16 cellular contexts compared by ENCODE assay signal in genomic region chr1:207813946-207814345, GRCh38.
DNase-seq lines count a peak whose midpoint lies in the region; ATAC-seq, FAIRE-seq and TF ChIP-seq lines count a peak whose summit lies in the region.
"Had no signal": no experiment of that assay in that cellular context is flagged by ENCODE, and none has a peak within 500 bp of the region (broad histone marks: within the 10 kb centered on the region; RNA-seq: fewer than 3 reads in every experiment).

No MANE protein-coding gene starts in this region.

- FAIRE-seq in K562 (lab: Jason Lieb, UNC) = no peak
- FAIRE-seq: TTC549 had no signal

- H3K4me1 Mint-ChIP-seq in activated naive CD4-positive, alpha-beta T cell treated with anti-CD3 and anti-CD28 coated beads, Interleukin-2, amount 50 U/mL, for 24 hours = peaks cover 89% of the 10 kb centered on the region

- DNase-seq in activated naive CD4-positive, alpha-beta T cell (lab: John Stamatoyannopoulos, UW) = no peak
- DNase-seq in K562 (ENCODE audit: extremely low read depth in 1 of 4, low spot score in 3 of 4) (no peak), thoracic aorta (ENCODE audit: low spot score) (no peak), NCI-H2227 treated with DMSO at 0.1 percent for 48 hours (lab: John Stamatoyannopoulos, UW) (no peak)
- no peak for DNase-seq in activated effector memory CD4-positive, alpha-beta T cell treated with anti-CD3 and anti-CD28 coated beads, Interleukin-2, amount 50 U/mL, for 16 hours
- DNase-seq: anterior cingulate cortex, DMS 273 treated with DMSO at 0.1 percent for 48 hours, glutamatergic neuron, NCI-H1105, nephron progenitor cell had no signal

- no peaks in the 10 kb centered on the region for H3K9me3 ChIP-seq in K562 (replicated peaks; ENCODE audit: control insufficient read depth, insufficient read depth, low read depth, low read length)
- H3K9me3 ChIP-seq in muscle layer of colon (ENCODE audit: low read length) = no peaks in the 10 kb centered on the region
- no peaks in the 10 kb centered on the region for H3K9me3 ChIP-seq in thoracic aorta
- H3K9me3 ChIP-seq: SJSA1, suprapubic skin had no signal

- H3K4me3 ChIP-seq in K562 = no peak overlapping the region
- H3K4me3 ChIP-seq in muscle layer of colon (ENCODE audit: low read depth in 1 of 2, low read length in 2 of 2) = peak overlapping the region in 1 of 2 donors; percentile 29
- H3K4me3 ChIP-seq in thoracic aorta = peak overlapping the region; percentile 53
- H3K4me3 ChIP-seq: SJSA1, suprapubic skin had no signal

- WGBS in K562 (ENCODE audit: insufficient coverage, low coverage, missing lambda C conversion rate) = 50% methylated on average over 3 of the region's 3 CpGs

- no peak for TF ChIP-seq RAD21 in K562 (CRISPR knock-in tag; conservative IDR thresholded peaks at IDR 0.05 in 1 of 2, IDR thresholded peaks at IDR 0.05 in 1 of 2)

- peaks cover 12% of the 10 kb centered on the region for H3K36me3 Mint-ChIP-seq in activated naive CD4-positive, alpha-beta T cell treated with anti-CD3 and anti-CD28 coated beads, Interleukin-2, amount 50 U/mL, for 24 hours

- no peaks in the 10 kb centered on the region for H3K9me3 Mint-ChIP-seq in activated naive CD4-positive, alpha-beta T cell treated with anti-CD3 and anti-CD28 coated beads, Interleukin-2, amount 50 U/mL, for 24 hours
- H3K9me3 Mint-ChIP-seq: nephron progenitor cell had no signal

- H3K4me2 ChIP-seq in K562 (ENCODE audit: insufficient read depth, low read length) = no peak overlapping the region

- H3K4me1 ChIP-seq in K562 (replicated peaks in 1 of 2; ENCODE audit: control insufficient read depth in 2 of 2, insufficient read depth in 2 of 2, low read length in 2 of 2) (peaks cover 33 to 61% of the 10 kb centered on the region in 2 experiments), muscle layer of colon (ENCODE audit: insufficient read depth, low read length) (peaks cover 92% of the 10 kb centered on the region), thoracic aorta (ENCODE audit: control insufficient read depth in 1 of 2, low read depth in 2 of 2) (peaks cover 73 to 92% of the 10 kb centered on the region in 2 donors)

- POLR2A ChIA-PET in K562 (lab: Yijun Ruan, JAX) = interaction anchor here (0.6 to 1.2 kb wide), 4 partner anchors 10 to 220 kb away, joined by 3 to 5 read pairs (median 4); no protein-coding TSS in a partner anchor

- no peak for TF ChIP-seq EP300 in K562 (IDR thresholded peaks at IDR 0.05; ENCODE audit: low read length)

- H3K27ac ChIP-seq in K562 (ENCODE audit: extremely low read depth, low read depth, low read length) = no peak overlapping the region
- H3K27ac ChIP-seq in muscle layer of colon (ENCODE audit: low read depth, low read length) = peak overlapping the region; percentile 78
- peak overlapping the region; percentile 75 to 78 for H3K27ac ChIP-seq in thoracic aorta
- H3K27ac ChIP-seq: SJSA1 had no signal

- peaks cover 8% of the 10 kb centered on the region for H3K9me1 ChIP-seq in K562 (ENCODE audit: control insufficient read depth, insufficient read depth, low read length)

- peaks cover 10% of the 10 kb centered on the region; the same call in 2 of the 3 replicates for H3K36me3 ChIP-seq in K562 (ENCODE audit: control insufficient read depth, insufficient read depth, low read length)
- peaks cover 89% of the 10 kb centered on the region for H3K36me3 ChIP-seq in muscle layer of colon (ENCODE audit: insufficient read depth, low read length)
- peaks cover 47% of the 10 kb centered on the region for H3K36me3 ChIP-seq in thoracic aorta

- no TSS peak for BruUV-seq in K562 (replicated peaks; lab: Mats Ljungman, UMichigan)

- intact Hi-C loops in K562 (cut with micrococcal nuclease) = loop anchor here (2.0 kb wide), 1 partner anchor 149 kb away; no protein-coding TSS in a partner anchor

- in situ Hi-C loops in K562 (cut with MboI) = no loop called here

- H3K79me2 ChIP-seq in K562 (ENCODE audit: control insufficient read depth, insufficient read depth, low read length) = no peaks in the 10 kb centered on the region

- no peaks in the 10 kb centered on the region for H3K27me3 ChIP-seq in K562 (ENCODE audit: control insufficient read depth in 2 of 2, insufficient read depth in 2 of 2, low read length in 2 of 2)
- no peaks in the 10 kb centered on the region for H3K27me3 ChIP-seq in muscle layer of colon (ENCODE audit: control insufficient read depth in 1 of 2, insufficient read depth in 2 of 2, low read length in 2 of 2)
- H3K27me3 ChIP-seq in thoracic aorta (replicated peaks; ENCODE audit: insufficient read depth) = no peaks in the 10 kb centered on the region
- H3K27me3 ChIP-seq: SJSA1, suprapubic skin had no signal

- H3K9ac ChIP-seq in K562 (ENCODE audit: insufficient read depth in 1 of 2, low read depth in 2 of 2, low read length in 2 of 2) = peak overlapping the region in 1 of 2 experiments; percentile 32; a peak in 1 of 4 replicates
- H3K9ac ChIP-seq in muscle layer of colon (ENCODE audit: low read length) = no peak overlapping the region

- no peak overlapping the region for H3K4me3 Mint-ChIP-seq in activated naive CD4-positive, alpha-beta T cell treated with anti-CD3 and anti-CD28 coated beads, Interleukin-2, amount 50 U/mL, for 24 hours
- H3K4me3 Mint-ChIP-seq: nephron progenitor cell had no signal

- ATAC-seq in K562 (no peak), thoracic aorta (ENCODE audit: insufficient number of reproducible peaks, low FRiP score, low read depth) (no peak), HG02938 (IDR thresholded peaks at IDR 0.05; ENCODE audit: unreplicated experiment) (no peak)

- H3K27me3 Mint-ChIP-seq in activated naive CD4-positive, alpha-beta T cell treated with anti-CD3 and anti-CD28 coated beads, Interleukin-2, amount 50 U/mL, for 24 hours = no peaks in the 10 kb centered on the region

- TF ChIP-seq POLR2A in K562 (conservative IDR thresholded peaks at IDR 0.05) = no peak

- TF ChIP-seq CTCF in K562 (IDR thresholded peaks at IDR 0.05 in 2 of 3, conservative IDR thresholded peaks at IDR 0.05 in 1 of 3; ENCODE audit: insufficient read depth in 2 of 3, low read depth in 1 of 3, low read length in 3 of 3) = no peak
- no peak for TF ChIP-seq CTCF in thoracic aorta (IDR thresholded peaks at IDR 0.05)

- no peak overlapping the region for H2AFZ ChIP-seq in K562 (ENCODE audit: low read depth, low read length)

- H3K27ac Mint-ChIP-seq in activated naive CD4-positive, alpha-beta T cell treated with anti-CD3 and anti-CD28 coated beads, Interleukin-2, amount 50 U/mL, for 24 hours = peak overlapping the region; percentile 90
- H3K27ac Mint-ChIP-seq: nephron progenitor cell had no signal

- H4K20me1 ChIP-seq in K562 (replicated peaks; ENCODE audit: control insufficient read depth, insufficient read depth, low read length) = 0 out of 2 replicates have a peak, but pooled peaks cover 5% of the 10 kb centered on the region

- CTCF ChIA-PET in K562 (lab: Yijun Ruan, JAX; ENCODE audit: low intra/inter-chr PET ratio) = no interaction called here

TF ChIP-seq in K562, 482 proteins besides CTCF, POLR2A, EP300 and RAD21:
- TF ChIP-seq SIX5 (IDR thresholded peaks at IDR 0.05; ENCODE audit: borderline replicate concordance in 1 of 2, insufficient read depth in 1 of 2, low read depth in 1 of 2, low read length in 2 of 2) (no peak), KDM2B (CRISPR knock-in tag; IDR thresholded peaks at IDR 0.05) (no peak), NFYB (IDR thresholded peaks at IDR 0.05; ENCODE audit: extremely low read depth, insufficient read length) (peak; percentile 33)
TF ChIP-seq in K562: peak in this region for 1.
